Comparison of ENCODE assay signal across 15 cellular contexts in genomic region chr13:95797016-95797415, GRCh38.
DNase-seq lines count a peak whose midpoint lies in the region; ATAC-seq and TF ChIP-seq lines count a peak whose summit lies in the region.
"Had no signal": no experiment of that assay in that cellular context is flagged by ENCODE, and none has a peak within 500 bp of the region (broad histone marks: within the 10 kb centered on the region; RNA-seq: fewer than 3 reads in every experiment).

No MANE protein-coding gene starts in this region.

- no peak overlapping the region for H3K9ac ChIP-seq in IMR-90 (ENCODE audit: low read depth, low read length)

- no peak overlapping the region for H3K27ac ChIP-seq in IMR-90 (ENCODE audit: insufficient read depth, low read length)
- no peak overlapping the region for H3K27ac ChIP-seq in osteoblast (ENCODE audit: low read depth, low read length)
- no peak overlapping the region for H3K27ac ChIP-seq in gastroesophageal sphincter

- no peak overlapping the region for H2AFZ ChIP-seq in IMR-90 (replicated peaks; ENCODE audit: low read length, poor library complexity)
- no peak overlapping the region for H2AFZ ChIP-seq in osteoblast (ENCODE audit: low read length)

- no TSS peak for BruUV-seq in IMR-90 (replicated peaks; lab: Mats Ljungman, UMichigan)

- H3K79me2 ChIP-seq in osteoblast (ENCODE audit: insufficient read depth, low read length): no peaks in the 10 kb centered on the region

- no peak overlapping the region for H2AK9ac ChIP-seq in IMR-90 (replicated peaks; ENCODE audit: low read depth, low read length, poor library complexity)

- DNase-seq in IMR-90: no peak
- peak; percentile 39 for DNase-seq in NCI-H526 treated with DMSO at 0.1 percent for 48 hours (lab: John Stamatoyannopoulos, UW)
- DNase-seq in fibroblast of villous mesenchyme (ENCODE audit: low read depth): peak; percentile 65
- DNase-seq in osteoblast (ENCODE audit: insufficient read length, low spot score, missing footprints): peak; percentile 30
- no peak for DNase-seq in NCI-H2107 (lab: John Stamatoyannopoulos, UW)
- DNase-seq: C1 segment of cervical spinal cord; Caco-2; CD4-positive, alpha-beta memory T cell; DMS153; DND-41; GOT3; H7; HCEC 1CT had no signal

- H2AK5ac ChIP-seq in IMR-90 (ENCODE audit: low read depth, low read length): no peak overlapping the region

- H4K20me1 ChIP-seq in IMR-90 (ENCODE audit: insufficient read depth, low read length) (no peaks in the 10 kb centered on the region), osteoblast (ENCODE audit: insufficient read depth, low read length) (no peaks in the 10 kb centered on the region)

- no peak overlapping the region for H3K56ac ChIP-seq in IMR-90 (ENCODE audit: extremely low read depth, insufficient read depth, low read length)

- H2BK20ac ChIP-seq in IMR-90 (ENCODE audit: low read depth, low read length): no peak overlapping the region

- H4K5ac ChIP-seq in IMR-90 (ENCODE audit: low read depth, low read length): no peak overlapping the region

- no peak overlapping the region for H3K4me3 ChIP-seq in IMR-90 (ENCODE audit: insufficient read depth, low read depth, low read length)
- no peak overlapping the region for H3K4me3 ChIP-seq in fibroblast of villous mesenchyme (ENCODE audit: low read depth, low read length)
- no peak overlapping the region for H3K4me3 ChIP-seq in osteoblast (ENCODE audit: insufficient read depth, low read length)
- H3K4me3 ChIP-seq in gastroesophageal sphincter: no peak overlapping the region

- ATAC-seq in IMR-90 (ENCODE audit: low read depth) (peak; percentile 36), HG03521 (IDR thresholded peaks at IDR 0.05; ENCODE audit: unreplicated experiment) (no peak), gastroesophageal sphincter (no peak)

- dilution Hi-C loops in IMR-90 (cut with HindIII; ENCODE audit: low sequenced_read_pairs, unreplicated experiment): no loop called here

- H3K4me1 ChIP-seq in IMR-90 (ENCODE audit: control insufficient read depth, insufficient read depth, low read length) (peaks cover 4% of the 10 kb centered on the region), osteoblast (ENCODE audit: insufficient read depth, low read length) (no peaks in the 10 kb centered on the region), gastroesophageal sphincter (no peaks in the 10 kb centered on the region)
- H3K4me1 ChIP-seq: Caco-2 had no signal

- no peak overlapping the region for H4K91ac ChIP-seq in IMR-90 (ENCODE audit: insufficient read depth, low read depth, low read length)

- in situ Hi-C loops in IMR-90 (cut with MboI; ENCODE audit: low sequenced_read_pairs): no loop called here

- WGBS in IMR-90 (ENCODE audit: extremely low coverage in 2 of 2, insufficient read length in 1 of 2), 2 experiments: no CpG with 5 or more reads among the region's 2 CpGs
- WGBS in gastroesophageal sphincter (ENCODE audit: low coverage in 1 of 2), 2 donors: 78 to 82% methylated on average over 2 of the region's 2 CpGs

- H3K79me1 ChIP-seq in IMR-90 (ENCODE audit: low read depth in 1 of 2, low read length in 2 of 2): no peaks in the 10 kb centered on the region

- no peaks in the 10 kb centered on the region for H3K9me1 ChIP-seq in IMR-90 (ENCODE audit: insufficient read depth, low read length)

- no peak overlapping the region for H3K14ac ChIP-seq in IMR-90 (replicated peaks; ENCODE audit: low read depth, low read length)

- TF ChIP-seq POLR2A in IMR-90 (IDR thresholded peaks at IDR 0.05; ENCODE audit: low read depth, low read length): no peak
- TF ChIP-seq POLR2A in gastroesophageal sphincter (IDR thresholded peaks at IDR 0.05): no peak

- CTCF ChIA-PET in IMR-90 (lab: Yijun Ruan, JAX): no interaction called here

- TF ChIP-seq CTCF in IMR-90 (conservative IDR thresholded peaks at IDR 0.05; ENCODE audit: low read depth, low read length) (no peak), fibroblast of villous mesenchyme (IDR thresholded peaks at IDR 0.05; ENCODE audit: insufficient read depth, low read depth, low read length) (no peak), osteoblast (IDR thresholded peaks at IDR 0.05; ENCODE audit: extremely low read depth, low read depth, low read length) (no peak), gastroesophageal sphincter (IDR thresholded peaks at IDR 0.05) (no peak)

- peaks cover 5% of the 10 kb centered on the region for H3K36me3 ChIP-seq in IMR-90 (ENCODE audit: control insufficient read depth, insufficient read depth, low read length)
- peaks cover 11% of the 10 kb centered on the region for H3K36me3 ChIP-seq in osteoblast (ENCODE audit: insufficient read depth, low read length)
- peaks cover 0 to 30% of the 10 kb centered on the region in 2 donors for H3K36me3 ChIP-seq in gastroesophageal sphincter

- H2BK5ac ChIP-seq in IMR-90 (ENCODE audit: low read depth, low read length, poor library complexity, severe bottlenecking): no peak overlapping the region

- H3K18ac ChIP-seq in IMR-90 (ENCODE audit: low read depth, low read length): no peak overlapping the region

- TF ChIP-seq EP300 in gastroesophageal sphincter (IDR thresholded peaks at IDR 0.05): no peak

- intact Hi-C loops in IMR-90 (cut with micrococcal nuclease): no loop called here

- no peak overlapping the region for H4K8ac ChIP-seq in IMR-90 (ENCODE audit: low read depth in 2 of 2, low read length in 2 of 2)

- POLR2A ChIA-PET in IMR-90 (lab: Charles Lee; ENCODE audit: unreplicated experiment): no interaction called here

- no peak overlapping the region for H3K23ac ChIP-seq in IMR-90 (ENCODE audit: low read depth, low read length)

- H3K9me3 ChIP-seq in IMR-90 (ENCODE audit: control insufficient read depth, insufficient read depth, low read length) (no peaks in the 10 kb centered on the region), osteoblast (ENCODE audit: low read depth, low read length) (no peaks in the 10 kb centered on the region), gastroesophageal sphincter (no peaks in the 10 kb centered on the region)
- H3K9me3 ChIP-seq: Caco-2 had no signal

- no peak overlapping the region for H2BK15ac ChIP-seq in IMR-90 (ENCODE audit: low read depth, low read length)

- no peak overlapping the region for H2BK120ac ChIP-seq in IMR-90 (ENCODE audit: low read depth, low read length)

- H3K27me3 ChIP-seq in IMR-90 (ENCODE audit: control insufficient read depth, insufficient read depth, low read length): no peaks in the 10 kb centered on the region
- H3K27me3 ChIP-seq in osteoblast (ENCODE audit: insufficient read depth, low read length): no peaks in the 10 kb centered on the region
- H3K27me3 ChIP-seq in gastroesophageal sphincter: no peaks in the 10 kb centered on the region

- no peak overlapping the region for H3K4ac ChIP-seq in IMR-90 (ENCODE audit: low read depth, low read length)

- H3K4me2 ChIP-seq in IMR-90 (ENCODE audit: low read depth, low read length): no peak overlapping the region
- no peak overlapping the region for H3K4me2 ChIP-seq in osteoblast (ENCODE audit: insufficient read depth, low read length)

- TF ChIP-seq RAD21 in IMR-90 (IDR thresholded peaks at IDR 0.05; ENCODE audit: low read length): no peak

TF ChIP-seq in IMR-90, 13 proteins besides CTCF, POLR2A, EP300 and RAD21:
- TF ChIP-seq MAFK (IDR thresholded peaks at IDR 0.05; ENCODE audit: low read depth, low read length): no peak
- no peak for TF ChIP-seq ELK1 (IDR thresholded peaks at IDR 0.05; ENCODE audit: borderline replicate concordance, low read depth, low read length)
- TF ChIP-seq FOS (IDR thresholded peaks at IDR 0.05; ENCODE audit: low read depth, low read length): no peak
- no peak for TF ChIP-seq RCOR1 (IDR thresholded peaks at IDR 0.05; ENCODE audit: insufficient replicate concordance, low read length)
- TF ChIP-seq RFX5 (IDR thresholded peaks at IDR 0.05; ENCODE audit: low read depth, low read length): no peak
- no peak for TF ChIP-seq CHD1 (IDR thresholded peaks at IDR 0.05; ENCODE audit: low read depth, low read length)
- TF ChIP-seq MAZ (IDR thresholded peaks at IDR 0.05; ENCODE audit: borderline replicate concordance, low read depth, low read length): no peak
- TF ChIP-seq USF2 (IDR thresholded peaks at IDR 0.05; ENCODE audit: low read depth, low read length): no peak
- TF ChIP-seq NFE2L2 (IDR thresholded peaks at IDR 0.05; ENCODE audit: low read depth, low read length): no peak
- no peak for TF ChIP-seq BHLHE40 (IDR thresholded peaks at IDR 0.05; ENCODE audit: low read depth, low read length)
- no peak for TF ChIP-seq MXI1 (IDR thresholded peaks at IDR 0.05; ENCODE audit: borderline replicate concordance, low read depth, low read length)
- no peak for TF ChIP-seq CEBPB (IDR thresholded peaks at IDR 0.05; ENCODE audit: low read depth, low read length)
- no peak for TF ChIP-seq SMC3 (IDR thresholded peaks at IDR 0.05; ENCODE audit: low read depth, low read length)

Comparison
In these comparisons a context has a peak if more than half of its experiments do, and no peak if none do; other contexts are left out.
1. DNase-seq: peak in NCI-H526 treated with DMSO at 0.1 percent for 48 hours (single experiment), fibroblast of villous mesenchyme (single experiment) and osteoblast (single experiment); none in IMR-90 (single experiment) and NCI-H2107 (single experiment).